Comparison of ENCODE assay signal across 29 cellular contexts in genomic region chr16:58307583-58308312, GRCh38. TPM values are rescaled to one million over a fixed set of nuclear protein-coding genes. Genes with fewer than 3 reads are reported as not detected.
DNase-seq lines count a peak whose midpoint lies in the region; ATAC-seq, FAIRE-seq and TF ChIP-seq lines count a peak whose summit lies in the region.
"Had no signal": no experiment of that assay in that cellular context is flagged by ENCODE, and none has a peak within 500 bp of the region (broad histone marks: within the 10 kb centered on the region; RNA-seq: fewer than 3 reads in every experiment).

No MANE protein-coding gene starts in this region.

- no peak overlapping the region for H4K12ac ChIP-seq in trophoblast cell (ENCODE audit: low read depth, low read length)

- no peaks in the 10 kb centered on the region for H3K9me1 ChIP-seq in K562 (ENCODE audit: control insufficient read depth, insufficient read depth, low read length)

- no peaks in the 10 kb centered on the region for H3K27me3 ChIP-seq in K562 (ENCODE audit: control insufficient read depth in 2 of 2, insufficient read depth in 2 of 2, low read length in 2 of 2)
- H3K27me3 ChIP-seq in endodermal cell (ENCODE audit: control insufficient read depth, insufficient read depth, low read length, poor library complexity, severe bottlenecking): no peaks in the 10 kb centered on the region
- H3K27me3 ChIP-seq in trophoblast cell (ENCODE audit: insufficient read depth, low read length): no peaks in the 10 kb centered on the region
- H3K27me3 ChIP-seq: BLaER1 had no signal

- H3K27ac Mint-ChIP-seq in endodermal cell: no peak overlapping the region
- no peak overlapping the region for H3K27ac Mint-ChIP-seq in activated T-helper 1 cell treated with anti-CD3 and anti-CD28 coated beads, Interleukin-12 subunit alpha, Interleukin-12 subunit beta, Interleukin-2, Interleukin-4 antibody, amounts not matched to agents 30 ng/mL and 10 ng/mL and 1 ng/mL, durations not matched to agents 14 hours and 24 hours and 36 hours
- H3K27ac Mint-ChIP-seq: CD14-positive monocyte; CD4-positive, alpha-beta memory T cell; CD8-positive, alpha-beta memory T cell had no signal

- BruUV-seq in K562 (replicated peaks; lab: Mats Ljungman, UMichigan): no TSS peak

- 66% methylated on average over 3 of the region's 3 CpGs for WGBS in K562 (ENCODE audit: insufficient coverage, low coverage, missing lambda C conversion rate)
- 97 to 100% methylated on average over 3 of the region's 3 CpGs for WGBS in endodermal cell (ENCODE audit: insufficient coverage in 1 of 2, insufficient read length in 1 of 2), 2 experiments
- WGBS in trophoblast cell (ENCODE audit: extremely low coverage, insufficient coverage, insufficient read length): no CpG with 5 or more reads among the region's 3 CpGs

- no peak overlapping the region for H4K91ac ChIP-seq in trophoblast cell (ENCODE audit: low read depth, low read length)

- H2BK5ac ChIP-seq in trophoblast cell (ENCODE audit: low read depth, low read length, poor library complexity): no peak overlapping the region

- no peaks in the 10 kb centered on the region for H3K79me1 ChIP-seq in trophoblast cell (ENCODE audit: low read length)

- H3K4me1 Mint-ChIP-seq in endodermal cell: no peaks in the 10 kb centered on the region
- no peaks in the 10 kb centered on the region for H3K4me1 Mint-ChIP-seq in activated T-helper 1 cell treated with anti-CD3 and anti-CD28 coated beads, Interleukin-12 subunit alpha, Interleukin-12 subunit beta, Interleukin-2, Interleukin-4 antibody, amounts not matched to agents 30 ng/mL and 10 ng/mL and 1 ng/mL, durations not matched to agents 14 hours and 24 hours and 36 hours (ENCODE audit: low read depth)
- H3K4me1 Mint-ChIP-seq: CD14-positive monocyte; CD4-positive, alpha-beta memory T cell; CD4-positive, CD25-positive, alpha-beta regulatory T cell; CD8-positive, alpha-beta memory T cell had no signal

- POLR2A ChIA-PET in K562 (lab: Yijun Ruan, JAX): interaction anchor here (0.6 to 1.7 kb wide), 4 partner anchors 12 to 357 kb away, joined by 3 to 8 read pairs (median 4); no protein-coding TSS in a partner anchor

- H3K79me2 ChIP-seq in K562 (ENCODE audit: control insufficient read depth, insufficient read depth, low read length) (no peaks in the 10 kb centered on the region), trophoblast cell (ENCODE audit: control insufficient read depth, insufficient read depth, low read length, poor library complexity) (no peaks in the 10 kb centered on the region)

- no peaks in the 10 kb centered on the region for H4K20me1 ChIP-seq in K562 (replicated peaks; ENCODE audit: control insufficient read depth, insufficient read depth, low read length)
- H4K20me1 ChIP-seq: BLaER1 had no signal

- H3K4me1 ChIP-seq in K562 (replicated peaks in 1 of 2; ENCODE audit: control insufficient read depth in 2 of 2, insufficient read depth in 2 of 2, low read length in 2 of 2) (no peaks in the 10 kb centered on the region), endodermal cell (ENCODE audit: control insufficient read depth, insufficient read depth, low read length) (no peaks in the 10 kb centered on the region), trophoblast cell (ENCODE audit: control insufficient read depth in 1 of 2, insufficient read depth in 2 of 2, low read length in 2 of 2) (no peaks in the 10 kb centered on the region)
- H3K4me1 ChIP-seq: BE2C, BLaER1 had no signal

- H3K36me3 Mint-ChIP-seq in endodermal cell (ENCODE audit: low read depth): no peaks in the 10 kb centered on the region
- no peaks in the 10 kb centered on the region for H3K36me3 Mint-ChIP-seq in activated T-helper 1 cell treated with anti-CD3 and anti-CD28 coated beads, Interleukin-12 subunit alpha, Interleukin-12 subunit beta, Interleukin-2, Interleukin-4 antibody, amounts not matched to agents 30 ng/mL and 10 ng/mL and 1 ng/mL, durations not matched to agents 14 hours and 24 hours and 36 hours (ENCODE audit: low read depth)
- H3K36me3 Mint-ChIP-seq: CD14-positive monocyte; CD4-positive, alpha-beta memory T cell; CD4-positive, CD25-positive, alpha-beta regulatory T cell; CD8-positive, alpha-beta memory T cell had no signal

- H3K9me3 ChIP-seq in K562 (replicated peaks; ENCODE audit: control insufficient read depth, insufficient read depth, low read depth, low read length) (no peaks in the 10 kb centered on the region), endodermal cell (ENCODE audit: control insufficient read depth, low read length) (peaks cover 39% of the 10 kb centered on the region), trophoblast cell (ENCODE audit: insufficient read depth, low read depth, low read length) (no peaks in the 10 kb centered on the region)
- H3K9me3 ChIP-seq: BE2C had no signal

- H3K9ac ChIP-seq in K562 (ENCODE audit: insufficient read depth in 1 of 2, low read depth in 2 of 2, low read length in 2 of 2) (no peak overlapping the region), endodermal cell (ENCODE audit: extremely low read depth, low read length, poor library complexity, severe bottlenecking) (no peak overlapping the region), trophoblast cell (ENCODE audit: low read length) (no peak overlapping the region)
- H3K9ac ChIP-seq: BLaER1 had no signal

- H3K27me3 Mint-ChIP-seq in endodermal cell (ENCODE audit: insufficient read depth): peaks cover 9% of the 10 kb centered on the region
- peaks cover 12% of the 10 kb centered on the region for H3K27me3 Mint-ChIP-seq in activated T-helper 1 cell treated with anti-CD3 and anti-CD28 coated beads, Interleukin-12 subunit alpha, Interleukin-12 subunit beta, Interleukin-2, Interleukin-4 antibody, amounts not matched to agents 30 ng/mL and 10 ng/mL and 1 ng/mL, durations not matched to agents 14 hours and 24 hours and 36 hours (ENCODE audit: insufficient read depth)

- no peak overlapping the region for H3K27ac ChIP-seq in K562 (ENCODE audit: extremely low read depth, low read depth, low read length)
- no peak overlapping the region for H3K27ac ChIP-seq in endodermal cell (ENCODE audit: low read depth, low read length)
- no peak overlapping the region for H3K27ac ChIP-seq in trophoblast cell (ENCODE audit: low read depth, low read length)
- H3K27ac ChIP-seq: BLaER1 had no signal

- H3K4me3 ChIP-seq in K562 (no peak overlapping the region), endodermal cell (ENCODE audit: low read length) (peak overlapping the region; percentile 49), trophoblast cell (ENCODE audit: low read depth, low read length) (no peak overlapping the region)
- H3K4me3 ChIP-seq: BLaER1, GM12878 had no signal

- H3K4ac ChIP-seq in trophoblast cell (ENCODE audit: low read depth, low read length): no peak overlapping the region

- H2AFZ ChIP-seq in K562 (ENCODE audit: low read depth, low read length) (no peak overlapping the region), trophoblast cell (ENCODE audit: insufficient read depth, low read length, poor library complexity) (no peak overlapping the region)

- H3K36me3 ChIP-seq in K562 (ENCODE audit: control insufficient read depth, insufficient read depth, low read length) (no peaks in the 10 kb centered on the region), endodermal cell (ENCODE audit: control insufficient read depth, insufficient read depth, low read length) (no peaks in the 10 kb centered on the region), trophoblast cell (ENCODE audit: control insufficient read depth in 1 of 2, insufficient read depth in 2 of 2, low read length in 2 of 2) (no peaks in the 10 kb centered on the region)
- H3K36me3 ChIP-seq: BE2C, BLaER1 had no signal

- in situ Hi-C loops in K562 (cut with MboI): no loop called here

- intact Hi-C loops in K562 (cut with micrococcal nuclease): loop anchor here (5.0 kb wide), 2 partner anchors 110 to 285 kb away; partner anchors contain the start of gene CSNK2A2
- intact Hi-C loops in activated T-helper 1 cell treated with anti-CD3 and anti-CD28 coated beads, Interleukin-12 subunit alpha, Interleukin-12 subunit beta, Interleukin-2, Interleukin-4 antibody, amounts not matched to agents 30 ng/mL and 10 ng/mL and 1 ng/mL, durations not matched to agents 14 hours and 24 hours and 36 hours (cut with micrococcal nuclease): no loop called here

- TF ChIP-seq EP300 in K562 (IDR thresholded peaks at IDR 0.05; ENCODE audit: low read length): no peak

- FAIRE-seq in K562 (lab: Jason Lieb, UNC): no peak
- FAIRE-seq: GM12878, GM12892, GM18507 had no signal

- ATAC-seq in K562: no peak
- ATAC-seq: GM12878 had no signal

- peaks cover 37% of the 10 kb centered on the region for H3K9me3 Mint-ChIP-seq in endodermal cell
- H3K9me3 Mint-ChIP-seq in activated T-helper 1 cell treated with anti-CD3 and anti-CD28 coated beads, Interleukin-12 subunit alpha, Interleukin-12 subunit beta, Interleukin-2, Interleukin-4 antibody, amounts not matched to agents 30 ng/mL and 10 ng/mL and 1 ng/mL, durations not matched to agents 14 hours and 24 hours and 36 hours: no peaks in the 10 kb centered on the region
- H3K9me3 Mint-ChIP-seq: CD4-positive, alpha-beta memory T cell; CD4-positive, CD25-positive, alpha-beta regulatory T cell; CD8-positive, alpha-beta memory T cell had no signal

- TF ChIP-seq CTCF in K562 (IDR thresholded peaks at IDR 0.05 in 2 of 3, conservative IDR thresholded peaks at IDR 0.05 in 1 of 3; ENCODE audit: insufficient read depth in 2 of 3, low read depth in 1 of 3, low read length in 3 of 3) (no peak), endodermal cell (conservative IDR thresholded peaks at IDR 0.05) (no peak)

- no peak overlapping the region for H3K4me3 Mint-ChIP-seq in endodermal cell
- no peak overlapping the region for H3K4me3 Mint-ChIP-seq in activated T-helper 1 cell treated with anti-CD3 and anti-CD28 coated beads, Interleukin-12 subunit alpha, Interleukin-12 subunit beta, Interleukin-2, Interleukin-4 antibody, amounts not matched to agents 30 ng/mL and 10 ng/mL and 1 ng/mL, durations not matched to agents 14 hours and 24 hours and 36 hours
- H3K4me3 Mint-ChIP-seq: CD14-positive monocyte; CD4-positive, alpha-beta memory T cell; CD4-positive, CD25-positive, alpha-beta regulatory T cell; CD8-positive, alpha-beta memory T cell had no signal

- DNase-seq in K562 (ENCODE audit: extremely low read depth in 1 of 4, low spot score in 3 of 4) (peak in 1 of 4 experiments; percentile 23), endodermal cell (no peak), trophoblast cell (peak; percentile 66 to 87), NK-92 (lab: John Stamatoyannopoulos, UW; ENCODE audit: unreplicated experiment) (no peak)
- no peak for DNase-seq in activated T-helper 1 cell treated with anti-CD3 and anti-CD28 coated beads, Interleukin-12 subunit alpha, Interleukin-12 subunit beta, Interleukin-2, Interleukin-4 antibody, amounts not matched to agents 30 ng/mL and 10 ng/mL and 1 ng/mL, durations not matched to agents 14 hours and 24 hours and 36 hours (ENCODE audit: low spot score)
- DNase-seq: 8988T; ACHN; BE2C; C1 segment of cervical spinal cord; CD4-positive, alpha-beta memory T cell; CD4-positive, CD25-positive, alpha-beta regulatory T cell; CD8-positive, alpha-beta memory T cell; COR-L47; DMS 273 treated with DMSO at 0.1 percent for 48 hours; DMS153; DMS53; DMS79; DND-41; EL; GDM1 had no signal

- CTCF ChIA-PET in K562 (lab: Yijun Ruan, JAX; ENCODE audit: low intra/inter-chr PET ratio): no interaction called here

- H4K8ac ChIP-seq in trophoblast cell (ENCODE audit: low read depth, low read length): no peak overlapping the region

- peak in 1 of 2 experiments; percentile 21; a peak in 1 of 4 replicates for TF ChIP-seq RAD21 in K562 (CRISPR knock-in tag; conservative IDR thresholded peaks at IDR 0.05 in 1 of 2, IDR thresholded peaks at IDR 0.05 in 1 of 2)

- H3K14ac ChIP-seq in trophoblast cell (ENCODE audit: low read length): no peak overlapping the region

- no peak for TF ChIP-seq POLR2A in K562 (conservative IDR thresholded peaks at IDR 0.05)

- H2BK120ac ChIP-seq in trophoblast cell (ENCODE audit: insufficient read depth, low read length, poor library complexity): no peak overlapping the region

- no peak overlapping the region for H2AK5ac ChIP-seq in trophoblast cell (ENCODE audit: low read length)

- H3K4me2 ChIP-seq in K562 (ENCODE audit: insufficient read depth, low read length) (no peak overlapping the region), trophoblast cell (ENCODE audit: low read length) (no peak overlapping the region)
- H3K4me2 ChIP-seq: BLaER1 had no signal

- H2BK12ac ChIP-seq in trophoblast cell (ENCODE audit: low read length): no peak overlapping the region

- no peak overlapping the region for H3K23ac ChIP-seq in trophoblast cell (ENCODE audit: low read length)

- H3K18ac ChIP-seq in trophoblast cell (ENCODE audit: low read length): no peak overlapping the region

RNA-seq across cellular contexts. Expression of gene PRSS54, which starts 12.9 kb away (rescaled TPM):
- total RNA-seq in K562 (2011; cell fraction: chromatin; rRNA removed; ENCODE audit: low replicate concordance): not detected in 2 replicates
- not detected in 2 replicates for total RNA-seq in K562 (2011; cell fraction: nucleolus; rRNA removed)
- not detected in 2 replicates for total RNA-seq in K562 (2011; cell fraction: nucleoplasm; rRNA removed)
- total RNA-seq in K562 (2014; rRNA removed) (not detected in 2 replicates), K562 (2014; rRNA removed; fragmentation: Illumina TruSeq; extraction: Trizol) (not detected in 2 replicates), K562 (2015; rRNA removed; fragmentation: Illumina TruSeq; extraction: Trizol) (not detected in 2 replicates), K562 (2021) (not detected in 2 replicates), endodermal cell (not detected)
- polyA plus RNA-seq in K562 (2011; rRNA removed) (not detected in 2 replicates), K562 (2014; fragmentation: Illumina TruSeq; extraction: Trizol) (not detected in 2 replicates), K562 (2014; fragmentation: Nextera tagmentation; extraction: Ambion mirVana) (not detected), K562 (2014; rRNA removed) (not detected in 2 replicates)
- not detected in 2 replicates for polyA plus RNA-seq in K562 (2011; cell fraction: cytosol; rRNA removed)
- polyA plus RNA-seq in K562 (2011; cell fraction: nucleus; rRNA removed): not detected in 2 replicates
- not detected in 2 replicates for polyA plus RNA-seq in K562 (2012)
- polyA minus RNA-seq in K562 (2011; rRNA and poly(A)+ RNA removed): not detected in 2 replicates
- polyA minus RNA-seq in K562 (2011; cell fraction: cytosol; rRNA and poly(A)+ RNA removed): not detected in 2 replicates
- polyA minus RNA-seq in K562 (2011; cell fraction: nucleus; rRNA and poly(A)+ RNA removed): not detected in 2 replicates
- polyA plus RNA-seq in endodermal cell (2013, experiment 1 of 2): not detected
- polyA plus RNA-seq in endodermal cell (2013, experiment 2 of 2): not detected
- not detected in 2 replicates for polyA plus RNA-seq in trophoblast cell (2013)
- total RNA-seq in activated T-helper 1 cell treated with anti-CD3 and anti-CD28 coated beads, Interleukin-12 subunit alpha, Interleukin-12 subunit beta, Interleukin-2, Interleukin-4 antibody, amounts not matched to agents 30 ng/mL and 10 ng/mL and 1 ng/mL, durations not matched to agents 14 hours and 24 hours and 36 hours: not detected in 2 replicates
- total RNA-seq: A673; CD4-positive, alpha-beta memory T cell; CD4-positive, CD25-positive, alpha-beta regulatory T cell; CD8-positive, alpha-beta memory T cell; Daoy; G401; GM12878 had no signal
- polyA plus RNA-seq: AG04450; CD14-positive monocyte; CD4-positive, alpha-beta memory T cell; CD4-positive, CD25-positive, alpha-beta regulatory T cell; CD8-positive, alpha-beta memory T cell; GM12878 had no signal

Comparison
In these comparisons a context has a peak if more than half of its experiments do, and no peak if none do; other contexts are left out.
1. DNase-seq: peak in trophoblast cell (2 of 2); none in endodermal cell (single experiment), activated T-helper 1 cell treated with anti-CD3 and anti-CD28 coated beads, Interleukin-12 subunit alpha, Interleukin-12 subunit beta, Interleukin-2, Interleukin-4 antibody, amounts not matched to agents 30 ng/mL and 10 ng/mL and 1 ng/mL, durations not matched to agents 14 hours and 24 hours and 36 hours (single experiment) and NK-92 (single experiment).